ENCODE assay signal across 8 cellular contexts in genomic region chr1:181033799-181034391, GRCh38. TPM values are rescaled to one million over a fixed set of nuclear protein-coding genes. Genes with fewer than 3 reads are reported as not detected.
DNase-seq lines count a peak whose midpoint lies in the region; ATAC-seq and TF ChIP-seq lines count a peak whose summit lies in the region.

Gene MR1 (plus strand): TSS chr1:181033983. CDS start chr1:181034008, 25 bp downstream.

- H3K27me3 ChIP-seq in body of pancreas, result no peaks in the 10 kb centered on the region

- intact Hi-C loops in body of pancreas (cut with DNase I), result loop anchor here (10.0 kb wide), 1 partner anchor 111 kb away; no protein-coding TSS in a partner anchor

- H3K36me3 ChIP-seq in body of pancreas (replicated peaks in 1 of 2; ENCODE audit: insufficient read depth in 1 of 2, low read depth in 2 of 2), result no peaks in the 10 kb centered on the region

- peaks cover 28% of the 10 kb centered on the region for H3K4me1 ChIP-seq in body of pancreas

- TF ChIP-seq POLR2A in Raji (IDR thresholded peaks at IDR 0.05; ENCODE audit: insufficient read depth, low read depth, low read length), result peak; percentile 77
- TF ChIP-seq POLR2A in body of pancreas (IDR thresholded peaks at IDR 0.05), result peak in 2 of 3 donors; percentile 55 to 65

- peak within 1 kb of the TSS in 1 of 2 donors; percentile 5 for H3K4me3 ChIP-seq in body of pancreas
- peak within 1 kb of the TSS; percentile 23 to 46 (median 40) for H3K4me3 ChIP-seq in skin epidermis

- peak within 1 kb of the TSS; percentile 65 to 92 (median 82) for H3K27ac ChIP-seq in body of pancreas
- H3K27ac ChIP-seq in skin epidermis, result peak within 1 kb of the TSS; percentile 42 to 97 (median 91)

- no peaks in the 10 kb centered on the region for H3K9me3 ChIP-seq in body of pancreas

- WGBS in body of pancreas, 2 donors, result 20 to 39% methylated on average over 9 of the region's 9 CpGs

- no peak for TF ChIP-seq CTCF in body of pancreas (IDR thresholded peaks at IDR 0.05)

- peak; percentile 5 for DNase-seq in NCI-H345 (lab: John Stamatoyannopoulos, UW)
- DNase-seq in NCI-H345 treated with DMSO at 0.1 percent for 48 hours (lab: John Stamatoyannopoulos, UW; ENCODE audit: unreplicated experiment), result no peak
- peak; percentile 24 for DNase-seq in HK-2 (ENCODE audit: unreplicated experiment)
- DNase-seq in body of pancreas, result peak; percentile 21 to 65 (median 24)
- peak; percentile 66 for DNase-seq in iPS-NIHi11 (ENCODE audit: low spot score)

- ATAC-seq in GM21381 (IDR thresholded peaks at IDR 0.05; ENCODE audit: unreplicated experiment), result peak; percentile 92
- ATAC-seq in body of pancreas, result peak; percentile 96

RNA-seq across cellular contexts. Expression of gene MR1, which starts in this region (rescaled TPM):
- total RNA-seq in body of pancreas, result 1 to 10 TPM; 2.3 to 4.9 TPM
